Comparison of ENCODE assay signal across 1 cellular context in the genomic region with DNA sequence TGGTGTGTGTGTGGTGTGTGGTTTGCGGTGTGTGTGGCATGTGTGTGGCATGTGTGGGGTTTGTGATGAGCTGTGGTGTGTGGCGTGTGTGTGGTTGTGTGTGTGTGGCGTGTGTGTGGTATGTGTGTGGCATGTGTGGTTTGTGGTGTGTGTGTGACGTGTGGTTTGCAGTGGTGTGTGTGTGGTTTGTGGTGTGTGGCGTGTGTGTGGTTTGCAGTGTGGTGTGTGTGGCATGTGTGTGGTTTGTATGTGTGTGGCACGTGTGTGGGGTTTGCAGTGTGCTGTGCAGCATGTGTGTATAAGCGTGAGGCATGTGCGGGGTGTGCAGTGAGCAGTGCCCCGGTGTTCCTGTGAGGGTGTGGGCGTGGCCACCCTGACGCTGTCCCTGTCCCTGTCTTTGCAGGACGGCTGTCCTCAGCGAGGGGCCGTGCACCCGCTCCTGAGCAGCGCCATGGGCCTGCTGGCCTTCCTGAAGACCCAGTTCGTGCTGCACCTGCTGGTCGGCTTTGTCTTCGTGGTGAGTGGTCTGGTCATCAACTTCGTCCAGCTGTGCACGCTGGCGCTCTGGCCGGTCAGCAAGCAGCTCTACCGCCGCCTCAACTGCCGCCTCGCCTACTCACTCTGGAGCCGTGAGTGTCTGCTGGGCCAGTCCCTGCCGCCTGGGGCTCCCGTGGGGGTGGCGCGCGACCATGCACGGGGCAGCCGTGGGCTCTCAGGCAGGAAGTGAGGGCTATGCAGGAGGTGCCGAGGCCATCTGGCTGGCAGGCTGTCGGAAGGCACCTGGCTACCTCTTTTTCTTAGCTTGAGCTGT.
TF ChIP-seq lines count a peak whose summit lies in the region.

No MANE protein-coding gene starts in this region.

TF ChIP-seq in GM12878, 131 proteins besides CTCF, POLR2A, EP300 and RAD21 (continued from another document):
- TF ChIP-seq, protein P1, sequence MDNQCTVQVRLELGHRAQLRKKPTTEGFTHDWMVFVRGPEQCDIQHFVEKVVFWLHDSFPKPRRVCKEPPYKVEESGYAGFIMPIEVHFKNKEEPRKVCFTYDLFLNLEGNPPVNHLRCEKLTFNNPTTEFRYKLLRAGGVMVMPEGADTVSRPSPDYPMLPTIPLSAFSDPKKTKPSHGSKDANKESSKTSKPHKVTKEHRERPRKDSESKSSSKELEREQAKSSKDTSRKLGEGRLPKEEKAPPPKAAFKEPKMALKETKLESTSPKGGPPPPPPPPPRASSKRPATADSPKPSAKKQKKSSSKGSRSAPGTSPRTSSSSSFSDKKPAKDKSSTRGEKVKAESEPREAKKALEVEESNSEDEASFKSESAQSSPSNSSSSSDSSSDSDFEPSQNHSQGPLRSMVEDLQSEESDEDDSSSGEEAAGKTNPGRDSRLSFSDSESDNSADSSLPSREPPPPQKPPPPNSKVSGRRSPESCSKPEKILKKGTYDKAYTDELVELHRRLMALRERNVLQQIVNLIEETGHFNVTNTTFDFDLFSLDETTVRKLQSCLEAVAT (IDR thresholded peaks at IDR 0.05), result peak; percentile 94
- TF ChIP-seq BCL3 (IDR thresholded peaks at IDR 0.05; ENCODE audit: borderline replicate concordance, insufficient read depth, low read depth, low read length, poor library complexity, severe bottlenecking), result no peak
- TF ChIP-seq BCL11A (IDR thresholded peaks at IDR 0.05; ENCODE audit: low read depth, low read length), result 0 out of 2 replicates have a peak, but pooled peaks have one; percentile 2
- TF ChIP-seq RUNX3 (IDR thresholded peaks at IDR 0.05; ENCODE audit: low read length), result peak; percentile 69
- TF ChIP-seq, protein P2, sequence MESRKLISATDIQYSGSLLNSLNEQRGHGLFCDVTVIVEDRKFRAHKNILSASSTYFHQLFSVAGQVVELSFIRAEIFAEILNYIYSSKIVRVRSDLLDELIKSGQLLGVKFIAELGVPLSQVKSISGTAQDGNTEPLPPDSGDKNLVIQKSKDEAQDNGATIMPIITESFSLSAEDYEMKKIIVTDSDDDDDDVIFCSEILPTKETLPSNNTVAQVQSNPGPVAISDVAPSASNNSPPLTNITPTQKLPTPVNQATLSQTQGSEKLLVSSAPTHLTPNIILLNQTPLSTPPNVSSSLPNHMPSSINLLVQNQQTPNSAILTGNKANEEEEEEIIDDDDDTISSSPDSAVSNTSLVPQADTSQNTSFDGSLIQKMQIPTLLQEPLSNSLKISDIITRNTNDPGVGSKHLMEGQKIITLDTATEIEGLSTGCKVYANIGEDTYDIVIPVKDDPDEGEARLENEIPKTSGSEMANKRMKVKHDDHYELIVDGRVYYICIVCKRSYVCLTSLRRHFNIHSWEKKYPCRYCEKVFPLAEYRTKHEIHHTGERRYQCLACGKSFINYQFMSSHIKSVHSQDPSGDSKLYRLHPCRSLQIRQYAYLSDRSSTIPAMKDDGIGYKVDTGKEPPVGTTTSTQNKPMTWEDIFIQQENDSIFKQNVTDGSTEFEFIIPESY (IDR thresholded peaks at IDR 0.05), result peak; percentile 68; the same call in 1 of the 2 replicates
- TF ChIP-seq HDGF (IDR thresholded peaks at IDR 0.05), result peak; percentile 95
- peak; percentile 66 for TF ChIP-seq PAX5 (IDR thresholded peaks at IDR 0.05; ENCODE audit: borderline replicate concordance, low read depth, low read length)
- TF ChIP-seq, protein P3, sequence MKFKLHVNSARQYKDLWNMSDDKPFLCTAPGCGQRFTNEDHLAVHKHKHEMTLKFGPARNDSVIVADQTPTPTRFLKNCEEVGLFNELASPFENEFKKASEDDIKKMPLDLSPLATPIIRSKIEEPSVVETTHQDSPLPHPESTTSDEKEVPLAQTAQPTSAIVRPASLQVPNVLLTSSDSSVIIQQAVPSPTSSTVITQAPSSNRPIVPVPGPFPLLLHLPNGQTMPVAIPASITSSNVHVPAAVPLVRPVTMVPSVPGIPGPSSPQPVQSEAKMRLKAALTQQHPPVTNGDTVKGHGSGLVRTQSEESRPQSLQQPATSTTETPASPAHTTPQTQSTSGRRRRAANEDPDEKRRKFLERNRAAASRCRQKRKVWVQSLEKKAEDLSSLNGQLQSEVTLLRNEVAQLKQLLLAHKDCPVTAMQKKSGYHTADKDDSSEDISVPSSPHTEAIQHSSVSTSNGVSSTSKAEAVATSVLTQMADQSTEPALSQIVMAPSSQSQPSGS (IDR thresholded peaks at IDR 0.05; ENCODE audit: low read length), result no peak
- peak; percentile 22; the same call in 1 of the 2 replicates for TF ChIP-seq MTA2 (IDR thresholded peaks at IDR 0.05; ENCODE audit: low read depth)
- TF ChIP-seq USF1 (IDR thresholded peaks at IDR 0.05; ENCODE audit: borderline replicate concordance, extremely low read length, insufficient read depth, low read depth, low read length), result no peak
- TF ChIP-seq IKZF2 (IDR thresholded peaks at IDR 0.05), result peak in 1 of 2 experiments; percentile 17; a peak in 1 of 4 replicates
- 0 out of 2 replicates have a peak, but pooled peaks have one; percentile 11 for TF ChIP-seq TCF12 (IDR thresholded peaks at IDR 0.05; ENCODE audit: low read depth, low read length)
- peak; percentile 9; the same call in 1 of the 2 replicates for TF ChIP-seq LARP7 (IDR thresholded peaks at IDR 0.05)
- no peak for TF ChIP-seq FOS (IDR thresholded peaks at IDR 0.05; ENCODE audit: borderline replicate concordance, extremely low read depth, insufficient read length)
- TF ChIP-seq NBN (IDR thresholded peaks at IDR 0.05), result peak; percentile 5; the same call in 1 of the 2 replicates
- peak; percentile 70 to 83; a peak in 3 of 4 replicates for TF ChIP-seq BHLHE40 (IDR thresholded peaks at IDR 0.05; ENCODE audit: borderline replicate concordance in 1 of 2, low read depth in 2 of 2, low read length in 1 of 2)
- TF ChIP-seq, protein P4, sequence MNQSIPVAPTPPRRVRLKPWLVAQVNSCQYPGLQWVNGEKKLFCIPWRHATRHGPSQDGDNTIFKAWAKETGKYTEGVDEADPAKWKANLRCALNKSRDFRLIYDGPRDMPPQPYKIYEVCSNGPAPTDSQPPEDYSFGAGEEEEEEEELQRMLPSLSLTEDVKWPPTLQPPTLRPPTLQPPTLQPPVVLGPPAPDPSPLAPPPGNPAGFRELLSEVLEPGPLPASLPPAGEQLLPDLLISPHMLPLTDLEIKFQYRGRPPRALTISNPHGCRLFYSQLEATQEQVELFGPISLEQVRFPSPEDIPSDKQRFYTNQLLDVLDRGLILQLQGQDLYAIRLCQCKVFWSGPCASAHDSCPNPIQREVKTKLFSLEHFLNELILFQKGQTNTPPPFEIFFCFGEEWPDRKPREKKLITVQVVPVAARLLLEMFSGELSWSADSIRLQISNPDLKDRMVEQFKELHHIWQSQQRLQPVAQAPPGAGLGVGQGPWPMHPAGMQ (IDR thresholded peaks at IDR 0.05; ENCODE audit: borderline replicate concordance), result peak; percentile 85
